Comparison of ENCODE assay signal across 11 cellular contexts in genomic region chr1:173603056-173603591, GRCh38. TPM values are rescaled to one million over a fixed set of nuclear protein-coding genes. Genes with fewer than 3 reads are reported as not detected.
A peak's percentile ranks its signal among the peaks of the same experiment; 100 is the strongest.
DNase-seq lines count a peak whose midpoint lies in the region; ATAC-seq and TF ChIP-seq lines count a peak whose summit lies in the region.
"Had no signal": no experiment of that assay in that cellular context is flagged by ENCODE, and none has a peak within 500 bp of the region (broad histone marks: within the 10 kb centered on the region; RNA-seq: fewer than 3 reads in every experiment).

Gene SLC9C2, minus strand, starts transcription at chr1:173603072. Its CDS starts 1,296 bp downstream, at chr1:173601776.

- 18 to 34% (median 28%) methylated on average over 5 of the region's 5 CpGs for WGBS in psoas muscle, 3 donors
- WGBS in lower leg skin, 2 donors, result 48 to 50% methylated on average over 5 of the region's 5 CpGs

- peak within 1 kb of the TSS; percentile 71 for H3K4me3 ChIP-seq in adipocyte (ENCODE audit: low read length)
- H3K4me3 ChIP-seq in psoas muscle, result peak within 1 kb of the TSS; percentile 40
- no peak within 1 kb of the TSS for H3K4me3 ChIP-seq in lower leg skin (ENCODE audit: low read depth, poor library complexity, severe bottlenecking)
- H3K4me3 ChIP-seq: prostate gland had no signal

- TF ChIP-seq POLR2A in lower leg skin (IDR thresholded peaks at IDR 0.05), result no peak

- H3K4me1 ChIP-seq in adipocyte (ENCODE audit: control insufficient read depth, insufficient read depth, low read length), result no peaks in the 10 kb centered on the region
- H3K4me1 ChIP-seq in psoas muscle, result no peaks in the 10 kb centered on the region
- H3K4me1 ChIP-seq: prostate gland had no signal

- no peak within 1 kb of the TSS for H3K27ac ChIP-seq in psoas muscle
- H3K27ac ChIP-seq: prostate gland had no signal

- TF ChIP-seq CTCF in psoas muscle (IDR thresholded peaks at IDR 0.05) (no peak), lower leg skin (IDR thresholded peaks at IDR 0.05) (no peak)

- peak within 1 kb of the TSS; percentile 36 for H3K9ac ChIP-seq in adipocyte (ENCODE audit: low read length)

- ATAC-seq in left ventricle myocardium superior (peak; percentile 77), psoas muscle (no peak), HG02970 (IDR thresholded peaks at IDR 0.05; ENCODE audit: low FRiP score, unreplicated experiment) (no peak), HG02623 (IDR thresholded peaks at IDR 0.05; ENCODE audit: unreplicated experiment) (no peak)

- no peaks in the 10 kb centered on the region for H3K27me3 ChIP-seq in adipocyte (replicated peaks; ENCODE audit: control insufficient read depth, insufficient read depth, low read length)
- H3K27me3 ChIP-seq in psoas muscle (ENCODE audit: insufficient read depth in 3 of 3, low read length in 2 of 3), result no peaks in the 10 kb centered on the region

- H3K36me3 ChIP-seq in adipocyte (ENCODE audit: control insufficient read depth, insufficient read depth, low read length, severe bottlenecking) (no peaks in the 10 kb centered on the region), psoas muscle (ENCODE audit: insufficient read depth in 1 of 2, low read depth in 1 of 2) (no peaks in the 10 kb centered on the region)
- H3K36me3 ChIP-seq: prostate gland had no signal

- H3K9me3 ChIP-seq in adipocyte (ENCODE audit: control insufficient read depth, low read length) (no peaks in the 10 kb centered on the region), psoas muscle (no peaks in the 10 kb centered on the region)
- H3K9me3 ChIP-seq: prostate gland had no signal

- DNase-seq in GM03348 (ENCODE audit: low spot score) (peak; percentile 5), adipocyte (ENCODE audit: low read depth) (no peak), left ventricle myocardium superior (no peak), psoas muscle (no peak), middle frontal gyrus (ENCODE audit: extremely low spot score, low spot score) (no peak), lower leg skin (ENCODE audit: low spot score in 2 of 2) (no peak)
- DNase-seq: NCI-H1436 treated with DMSO at 0.1 percent for 48 hours, T-helper 1 cell had no signal

- intact Hi-C loops in left ventricle myocardium superior (cut with micrococcal nuclease) (no loop called here), psoas muscle (cut with DNase I) (no loop called here), lower leg skin (cut with DNase I; ENCODE audit: low total_unique reads) (no loop called here)

RNA-seq across cellular contexts. Expression of gene SLC9C2, which starts in this region (rescaled TPM):
- not detected for total RNA-seq in left ventricle myocardium superior
- not detected for total RNA-seq in psoas muscle
- not detected for polyA plus RNA-seq in psoas muscle
- not detected for total RNA-seq in lower leg skin

Comparison
In these comparisons a context has a peak if more than half of its experiments do, and no peak if none do; other contexts are left out.
1. Peak in ATAC-seq in left ventricle myocardium superior; RNA of the gene not detected or under 1 TPM.